In genomic region chr6:154928325-154928922, GRCh38 we compare ENCODE assay signal across 8 cellular contexts.
A peak's percentile ranks its signal among the peaks of the same experiment; 100 is the strongest.
DNase-seq lines count a peak whose midpoint lies in the region; ATAC-seq and TF ChIP-seq lines count a peak whose summit lies in the region.

No MANE protein-coding gene starts in this region.

- H3K79me1 ChIP-seq in mesendoderm (ENCODE audit: low read length) = no peaks in the 10 kb centered on the region

- peaks cover 12% of the 10 kb centered on the region for H3K4me1 Mint-ChIP-seq in activated CD4-positive, alpha-beta T cell treated with anti-CD3 and anti-CD28 coated beads, Interleukin-2, amount 10 ng/mL, durations not matched to agents 7 days and 5 days

- no peak overlapping the region for H3K9ac ChIP-seq in mesendoderm (ENCODE audit: low read length)

- H3K4ac ChIP-seq in mesendoderm (ENCODE audit: low read depth, low read length) = no peak overlapping the region

- POLR2A ChIA-PET in activated CD4-positive, alpha-beta T cell treated with anti-CD3 and anti-CD28 coated beads, Interleukin-2, amount 10 ng/mL, durations not matched to agents 7 days and 5 days (lab: Charles Lee) = no interaction called here

- intact Hi-C loops in dorsolateral prefrontal cortex (cut with DNase I) = loop anchor here (2.0 to 5.0 kb wide), 4 partner anchors 244 to 319 kb away; no protein-coding TSS in a partner anchor

- H3K56ac ChIP-seq in mesendoderm (ENCODE audit: low read length) = no peak overlapping the region

- no peaks in the 10 kb centered on the region for H3K79me2 ChIP-seq in mesendoderm (ENCODE audit: control insufficient read depth, insufficient read depth, low read length)

- H2BK120ac ChIP-seq in mesendoderm (ENCODE audit: low read depth, low read length) = no peak overlapping the region

- H3K27me3 ChIP-seq in dorsolateral prefrontal cortex (no peaks in the 10 kb centered on the region), mesendoderm (ENCODE audit: insufficient read depth, low read length, poor library complexity) (no peaks in the 10 kb centered on the region)

- no peak overlapping the region for H2BK5ac ChIP-seq in mesendoderm (ENCODE audit: low read length)

- TF ChIP-seq CTCF in dorsolateral prefrontal cortex (IDR thresholded peaks at IDR 0.05 in 54 of 56, conservative IDR thresholded peaks at IDR 0.05 in 2 of 56; ENCODE audit: low read depth in 1 of 56, partially characterized antibody in 56 of 56) = peak; percentile 65 to 91 (median 78)

- H3K27me3 Mint-ChIP-seq in activated CD4-positive, alpha-beta T cell treated with anti-CD3 and anti-CD28 coated beads, Interleukin-2, amount 10 ng/mL, durations not matched to agents 7 days and 5 days = no peaks in the 10 kb centered on the region

- H3K4me2 ChIP-seq in mesendoderm (ENCODE audit: low read length) = no peak overlapping the region

- H4K5ac ChIP-seq in mesendoderm (ENCODE audit: low read length) = no peak overlapping the region

- H3K4me3 ChIP-seq in dorsolateral prefrontal cortex = no peak overlapping the region
- H3K4me3 ChIP-seq in mesendoderm (ENCODE audit: low read length) = no peak overlapping the region

- no peak overlapping the region for H3K23ac ChIP-seq in mesendoderm (ENCODE audit: low read length)

- H3K9me3 Mint-ChIP-seq in activated CD4-positive, alpha-beta T cell treated with anti-CD3 and anti-CD28 coated beads, Interleukin-2, amount 10 ng/mL, durations not matched to agents 7 days and 5 days = no peaks in the 10 kb centered on the region

- H3K27ac ChIP-seq in dorsolateral prefrontal cortex (no peak overlapping the region), mesendoderm (ENCODE audit: low read depth, low read length) (no peak overlapping the region)

- H3K36me3 ChIP-seq in mesendoderm (ENCODE audit: control insufficient read depth, insufficient read depth, low read length) = no peaks in the 10 kb centered on the region

- CTCF ChIA-PET in activated CD4-positive, alpha-beta T cell treated with anti-CD3 and anti-CD28 coated beads, Interleukin-2, amount 10 ng/mL, durations not matched to agents 7 days and 5 days (lab: Charles Lee) = interaction anchor here (0.7 to 2.3 kb wide), 16 partner anchors 9 to 360 kb away, joined by 3 to 10 read pairs (median 3); no protein-coding TSS in a partner anchor

- no peak overlapping the region for H3K18ac ChIP-seq in mesendoderm (ENCODE audit: low read length)

- H2AK5ac ChIP-seq in mesendoderm (ENCODE audit: low read length) = no peak overlapping the region

- no CpG with 5 or more reads among the region's 5 CpGs for WGBS in mesendoderm (ENCODE audit: extremely low coverage, insufficient coverage, low lambda C conversion rate)

- peak; percentile 70 for ATAC-seq in HG03196 (IDR thresholded peaks at IDR 0.05; ENCODE audit: unreplicated experiment)

- no peaks in the 10 kb centered on the region for H3K36me3 Mint-ChIP-seq in activated CD4-positive, alpha-beta T cell treated with anti-CD3 and anti-CD28 coated beads, Interleukin-2, amount 10 ng/mL, durations not matched to agents 7 days and 5 days (ENCODE audit: low read depth)

- no peak overlapping the region for H2BK15ac ChIP-seq in mesendoderm (replicated peaks; ENCODE audit: low read depth)

- DNase-seq in NCI-H1436 (lab: John Stamatoyannopoulos, UW) = peak; percentile 59
- DNase-seq in NCI-H1436 treated with DMSO at 0.1 percent for 48 hours (lab: John Stamatoyannopoulos, UW) = no peak
- DNase-seq in NCI-H526 (lab: John Stamatoyannopoulos, UW) = peak; percentile 45 to 84
- peak; percentile 82 for DNase-seq in activated CD4-positive, alpha-beta T cell treated with anti-CD3 and anti-CD28 coated beads, Interleukin-2, amount 10 ng/mL, durations not matched to agents 7 days and 5 days
- DNase-seq in dorsolateral prefrontal cortex = peak in 6 of 10 donors; percentile 37 to 69 (median 49)
- DNase-seq in mesendoderm = peak; percentile 75
- peak; percentile 13 to 49 for DNase-seq in stimulated activated CD8-positive, alpha-beta memory T cell treated with anti-CD3 and anti-CD28 coated beads, Interleukin-7, amount 100 ng/mL, for 4 hours (ENCODE audit: low read depth in 2 of 2)

- no peak overlapping the region for H3K4me3 Mint-ChIP-seq in activated CD4-positive, alpha-beta T cell treated with anti-CD3 and anti-CD28 coated beads, Interleukin-2, amount 10 ng/mL, durations not matched to agents 7 days and 5 days

- H3K4me1 ChIP-seq in mesendoderm (ENCODE audit: control insufficient read depth, low read depth, low read length) = peaks cover 28% of the 10 kb centered on the region

- no peak overlapping the region for H3K27ac Mint-ChIP-seq in activated CD4-positive, alpha-beta T cell treated with anti-CD3 and anti-CD28 coated beads, Interleukin-2, amount 10 ng/mL, durations not matched to agents 7 days and 5 days

- no peak overlapping the region for H4K8ac ChIP-seq in mesendoderm (ENCODE audit: low read depth, low read length)
